In genomic region chr11:108965602-108966001, GRCh38 we compare ENCODE assay signal across 14 cellular contexts.
A peak's percentile ranks its signal among the peaks of the same experiment; 100 is the strongest.
DNase-seq lines count a peak whose midpoint lies in the region; ATAC-seq and TF ChIP-seq lines count a peak whose summit lies in the region.
"Had no signal": no experiment of that assay in that cellular context is flagged by ENCODE, and none has a peak within 500 bp of the region (broad histone marks: within the 10 kb centered on the region; RNA-seq: fewer than 3 reads in every experiment).

No MANE protein-coding gene starts in this region.

- WGBS in aorta, 2 donors = 70 to 79% methylated on average over 7 of the region's 7 CpGs

- no peaks in the 10 kb centered on the region for H3K27me3 ChIP-seq in aorta (ENCODE audit: control insufficient read depth in 1 of 2, insufficient read depth in 2 of 2, low read length in 1 of 2)

- H3K36me3 ChIP-seq in aorta (ENCODE audit: control insufficient read depth in 1 of 2, insufficient read depth in 2 of 2, low read length in 1 of 2) = no peaks in the 10 kb centered on the region

- H3K9me3 ChIP-seq in aorta (ENCODE audit: control insufficient read depth, low read length) = no peaks in the 10 kb centered on the region

- H3K27ac ChIP-seq in aorta (ENCODE audit: low read depth in 1 of 2, low read length in 2 of 2) = no peak overlapping the region
- H3K27ac ChIP-seq: skin epidermis had no signal

- TF ChIP-seq CTCF in fibroblast of mammary gland (conservative IDR thresholded peaks at IDR 0.05; ENCODE audit: control insufficient read depth, insufficient read depth, low read depth, low read length) = no peak

- DNase-seq in H4 (ENCODE audit: low spot score) = peak; percentile 64
- DNase-seq in RPMI7951 (ENCODE audit: low read depth) = peak; percentile 89
- DNase-seq in fibroblast of mammary gland (ENCODE audit: low read depth) = peak; percentile 93
- no peak for DNase-seq in aorta
- no peak for DNase-seq in SHP77 treated with DMSO at 0.1 percent for 48 hours (lab: John Stamatoyannopoulos, UW)
- no peak for DNase-seq in NCI-H2196 treated with DMSO at 0.1 percent for 48 hours (lab: John Stamatoyannopoulos, UW; ENCODE audit: unreplicated experiment)
- no peak for DNase-seq in DMS 273 treated with DMSO at 0.1 percent for 48 hours (lab: John Stamatoyannopoulos, UW)
- DNase-seq: activated CD8-positive, alpha-beta T cell treated with anti-CD3 and anti-CD28 coated beads for 36 hours; DMS53; KBM-7; left colon; natural killer cell; T1000 had no signal

- H3K4me3 ChIP-seq in fibroblast of mammary gland (ENCODE audit: control insufficient read depth, low read depth, low read length) (no peak overlapping the region), aorta (ENCODE audit: low read length in 2 of 2) (no peak overlapping the region)
- H3K4me3 ChIP-seq: skin epidermis had no signal

- ATAC-seq in aorta (ENCODE audit: low FRiP score) = peak; percentile 9
- ATAC-seq: activated CD8-positive, alpha-beta T cell treated with anti-CD3 and anti-CD28 coated beads for 36 hours; left colon had no signal

- intact Hi-C loops in aorta (cut with DNase I) = no loop called here

- peaks cover 0 to 2% of the 10 kb centered on the region in 2 donors for H3K4me1 ChIP-seq in aorta (ENCODE audit: control insufficient read depth in 1 of 2, insufficient read depth in 2 of 2, low read length in 2 of 2)

Comparison
In these comparisons a context has a peak if more than half of its experiments do, and no peak if none do; other contexts are left out.
1. DNase-seq: peak in H4 (single experiment), RPMI7951 (single experiment) and fibroblast of mammary gland (single experiment); none in aorta (0 of 2), SHP77 treated with DMSO at 0.1 percent for 48 hours (single experiment), NCI-H2196 treated with DMSO at 0.1 percent for 48 hours (single experiment) and DMS 273 treated with DMSO at 0.1 percent for 48 hours (single experiment).